In genomic region chr1:55213885-55214213, GRCh38 we compare ENCODE assay signal across 8 cellular contexts. TPM values are rescaled to one million over a fixed set of nuclear protein-coding genes. Genes with fewer than 3 reads are reported as not detected.
DNase-seq lines count a peak whose midpoint lies in the region; ATAC-seq and TF ChIP-seq lines count a peak whose summit lies in the region.

No MANE protein-coding gene starts in this region.

- H3K9me3 ChIP-seq in HCT116 (ENCODE audit: control insufficient read depth in 1 of 2, insufficient read depth in 1 of 2, low read depth in 1 of 2, low read length in 2 of 2) (no peaks in the 10 kb centered on the region), gastrocnemius medialis (no peaks in the 10 kb centered on the region)

- intact Hi-C loops in HCT116 (cut with micrococcal nuclease) (loop anchor here (5.0 kb wide), 1 partner anchor 72 kb away; no protein-coding TSS in a partner anchor), gastrocnemius medialis (cut with DNase I; ENCODE audit: low total_unique reads) (no loop called here)
- intact Hi-C loops in activated CD4-positive, alpha-beta memory T cell treated with anti-CD3 and anti-CD28 coated beads for 36 hours (cut with micrococcal nuclease): loop anchor here (1.0 to 5.0 kb wide), 4 partner anchors 9 to 1162 kb away; partner anchors contain the start of genes TCEANC2 and TMEM59

- no TSS peak for BruUV-seq in HCT116 (replicated peaks; lab: Mats Ljungman, UMichigan)

- no peaks in the 10 kb centered on the region for H3K36me3 ChIP-seq in HCT116 (ENCODE audit: control insufficient read depth in 1 of 2, insufficient read depth in 2 of 2, low read length in 2 of 2)
- no peaks in the 10 kb centered on the region for H3K36me3 ChIP-seq in gastrocnemius medialis

- H3K9ac ChIP-seq in HCT116 (ENCODE audit: low read length): peak overlapping the region; percentile 91

- H4K20me1 ChIP-seq in HCT116 (ENCODE audit: insufficient read depth): no peaks in the 10 kb centered on the region; the same call in 1 of the 2 replicates

- ATAC-seq in HCT116: no peak
- no peak for ATAC-seq in gastrocnemius medialis
- ATAC-seq in GM21526 (IDR thresholded peaks at IDR 0.05; ENCODE audit: low FRiP score, unreplicated experiment): no peak
- no peak for ATAC-seq in GM19328 (IDR thresholded peaks at IDR 0.05; ENCODE audit: unreplicated experiment)
- no peak for ATAC-seq in esophagus mucosa

- TF ChIP-seq POLR2A in HCT116 (IDR thresholded peaks at IDR 0.05; ENCODE audit: borderline replicate concordance, extremely low read depth, insufficient read depth, insufficient read length): no peak
- no peak for TF ChIP-seq POLR2A in gastrocnemius medialis (IDR thresholded peaks at IDR 0.05)

- no peaks in the 10 kb centered on the region for H3K9me3 Mint-ChIP-seq in activated CD4-positive, alpha-beta memory T cell treated with anti-CD3 and anti-CD28 coated beads for 36 hours

- no peak for TF ChIP-seq RAD21 in HCT116 (IDR thresholded peaks at IDR 0.05; ENCODE audit: low read depth)

- no peak for TF ChIP-seq CTCF in HCT116 (IDR thresholded peaks at IDR 0.05 in 2 of 3, conservative IDR thresholded peaks at IDR 0.05 in 1 of 3; ENCODE audit: borderline replicate concordance in 1 of 3, insufficient read depth in 1 of 3, low read depth in 2 of 3, low read length in 2 of 3)
- no peak for TF ChIP-seq CTCF in fibroblast of mammary gland (conservative IDR thresholded peaks at IDR 0.05; ENCODE audit: control insufficient read depth, insufficient read depth, low read depth, low read length)
- no peak for TF ChIP-seq CTCF in gastrocnemius medialis (IDR thresholded peaks at IDR 0.05 in 4 of 5, conservative IDR thresholded peaks at IDR 0.05 in 1 of 5)

- CTCF ChIA-PET in HCT116 (lab: Charles Lee): no interaction called here
- CTCF ChIA-PET in activated CD4-positive, alpha-beta memory T cell treated with anti-CD3 and anti-CD28 coated beads for 36 hours (lab: Charles Lee): interaction anchor here (1.2 to 2.7 kb wide), 5 partner anchors 24 to 162 kb away, joined by 3 to 17 read pairs (median 4); no protein-coding TSS in a partner anchor

- RAD21 ChIA-PET in HCT116 (lab: Charles Lee; ENCODE audit: low non-redundant PET in 1 of 2, low total read pairs in 2 of 2, uncharacterized antibody in 2 of 2, unreplicated experiment in 2 of 2): no interaction called here

- POLR2A ChIA-PET in HCT116 (lab: Charles Lee): no interaction called here
- POLR2A ChIA-PET in activated CD4-positive, alpha-beta memory T cell treated with anti-CD3 and anti-CD28 coated beads for 36 hours (lab: Charles Lee): interaction anchor here (0.9 to 2.1 kb wide), 3 partner anchors 10 to 21 kb away, joined by 3 to 7 read pairs (median 3); no protein-coding TSS in a partner anchor

- H2AFZ ChIP-seq in HCT116 (ENCODE audit: low read depth, low read length, poor library complexity, severe bottlenecking): no peak overlapping the region

- peaks cover 69% of the 10 kb centered on the region for H3K79me2 ChIP-seq in HCT116 (ENCODE audit: insufficient read depth, low read length)

- no peaks in the 10 kb centered on the region for H3K27me3 ChIP-seq in HCT116 (ENCODE audit: insufficient read depth, low read length)
- no peaks in the 10 kb centered on the region for H3K27me3 ChIP-seq in gastrocnemius medialis

- H3K27ac ChIP-seq in HCT116 (ENCODE audit: low read depth, low read length) (no peak overlapping the region), gastrocnemius medialis (peak overlapping the region; percentile 97 to 100 (median 99))

- peaks cover 3% of the 10 kb centered on the region for H3K36me3 Mint-ChIP-seq in activated CD4-positive, alpha-beta memory T cell treated with anti-CD3 and anti-CD28 coated beads for 36 hours

- H3K4me1 Mint-ChIP-seq in activated CD4-positive, alpha-beta memory T cell treated with anti-CD3 and anti-CD28 coated beads for 36 hours (ENCODE audit: low read depth): peaks cover 66% of the 10 kb centered on the region

- peak overlapping the region; percentile 94 for H3K4me2 ChIP-seq in HCT116 (ENCODE audit: low read length)

- H3K27ac Mint-ChIP-seq in activated CD4-positive, alpha-beta memory T cell treated with anti-CD3 and anti-CD28 coated beads for 36 hours: peak overlapping the region; percentile 93

- peak overlapping the region; percentile 94 for H3K4me3 Mint-ChIP-seq in activated CD4-positive, alpha-beta memory T cell treated with anti-CD3 and anti-CD28 coated beads for 36 hours

- in situ Hi-C loops in gastrocnemius medialis (cut with MboI; ENCODE audit: low sequenced_read_pairs in 4 of 4): no loop called here

- peak overlapping the region; percentile 78 to 82 for H3K4me3 ChIP-seq in HCT116 (replicated peaks in 1 of 2; ENCODE audit: low read depth in 1 of 2, low read length in 2 of 2)
- H3K4me3 ChIP-seq in fibroblast of mammary gland (ENCODE audit: control insufficient read depth, low read depth, low read length): peak overlapping the region; percentile 83
- H3K4me3 ChIP-seq in gastrocnemius medialis: peak overlapping the region; percentile 73 to 94 (median 90)

- no peaks in the 10 kb centered on the region for H3K27me3 Mint-ChIP-seq in activated CD4-positive, alpha-beta memory T cell treated with anti-CD3 and anti-CD28 coated beads for 36 hours

- H3K9me2 ChIP-seq in HCT116 (ENCODE audit: insufficient read depth): no peaks in the 10 kb centered on the region

- DNase-seq in HCT116 (ENCODE audit: low read depth, low spot score) (no peak), fibroblast of mammary gland (ENCODE audit: low read depth) (no peak), gastrocnemius medialis (no peak), NCI-H524 (lab: John Stamatoyannopoulos, UW) (no peak)
- DNase-seq in activated CD4-positive, alpha-beta memory T cell treated with anti-CD3 and anti-CD28 coated beads for 36 hours: peak; percentile 37

- H3K4me1 ChIP-seq in HCT116 (ENCODE audit: control insufficient read depth in 1 of 2, insufficient read depth in 2 of 2, low read length in 2 of 2) (peaks cover 13 to 32% of the 10 kb centered on the region in 2 experiments), gastrocnemius medialis (peaks cover 52 to 72% of the 10 kb centered on the region in 2 donors)

TF ChIP-seq in HCT116, 20 proteins besides CTCF, POLR2A, EP300 and RAD21 (continues in another document):
- no peak for TF ChIP-seq FOSL1 (IDR thresholded peaks at IDR 0.05; ENCODE audit: low read depth)
- no peak for TF ChIP-seq REST (IDR thresholded peaks at IDR 0.05; ENCODE audit: low read depth)
- no peak for TF ChIP-seq ZFX (IDR thresholded peaks at IDR 0.05)
- TF ChIP-seq ZBTB33 (IDR thresholded peaks at IDR 0.05; ENCODE audit: extremely low read depth, insufficient replicate concordance, low read length): no peak
- no peak for TF ChIP-seq YY1 (IDR thresholded peaks at IDR 0.05; ENCODE audit: extremely low read depth, insufficient replicate concordance, low read depth, low read length)
- TF ChIP-seq TCF7L2 (IDR thresholded peaks at IDR 0.05; ENCODE audit: borderline replicate concordance, extremely low read depth, insufficient read depth, insufficient read length): no peak
- TF ChIP-seq SRF (IDR thresholded peaks at IDR 0.05; ENCODE audit: low read depth): no peak
- no peak for TF ChIP-seq ATF3 (IDR thresholded peaks at IDR 0.05)

RNA-seq across cellular contexts. Expression of gene USP24, which starts 1.3 kb away (rescaled TPM):
- total RNA-seq in HCT116 (2021; ENCODE audit: unreplicated experiment) (34.2 TPM), gastrocnemius medialis (100 to 1,000 TPM in 1 of 4 donors, 10 to 100 TPM in 3; 77.3 to 102 (median 90.8) TPM), esophagus mucosa (21.8 TPM)
- 12.0 and 12.8 TPM in 2 replicates for polyA plus RNA-seq in HCT116 (2012)
- total RNA-seq in activated CD4-positive, alpha-beta memory T cell treated with anti-CD3 and anti-CD28 coated beads for 36 hours: 10 to 100 TPM; 37.4 to 39.9 TPM
